Comparison of ENCODE assay signal across 8 cellular contexts in genomic region chr22:50326959-50327710, GRCh38. TPM values are rescaled to one million over a fixed set of nuclear protein-coding genes. Genes with fewer than 3 reads are reported as not detected.
DNase-seq lines count a peak whose midpoint lies in the region; ATAC-seq and TF ChIP-seq lines count a peak whose summit lies in the region.

DENND6B (minus strand) TSS chr22:50327012; CDS start chr22:50326988, 24 bp downstream.

- no peaks in the 10 kb centered on the region for H4K20me1 ChIP-seq in IMR-90 (ENCODE audit: insufficient read depth, low read length)

- H3K79me1 ChIP-seq in IMR-90 (ENCODE audit: low read depth in 1 of 2, low read length in 2 of 2): peaks cover 11 to 26% of the 10 kb centered on the region in 2 experiments

- peak within 1 kb of the TSS; percentile 92 for H4K91ac ChIP-seq in IMR-90 (ENCODE audit: insufficient read depth, low read depth, low read length)

- DNase-seq in Calu3 (peak; percentile 86), IMR-90 (peak; percentile 69), SHP77 treated with DMSO at 0.1 percent for 48 hours (lab: John Stamatoyannopoulos, UW) (peak; percentile 62), germinal center (ENCODE audit: low spot score) (peak; percentile 80), nucleus accumbens (lab: John Stamatoyannopoulos, UW) (peak in 47 of 56 donors; percentile 29 to 88 (median 68))
- peak; percentile 61 for DNase-seq in activated naive CD4-positive, alpha-beta T cell treated with anti-CD3 and anti-CD28 coated beads for 36 hours

- H3K27ac ChIP-seq in IMR-90 (ENCODE audit: insufficient read depth, low read length): peak within 1 kb of the TSS; percentile 85
- peak within 1 kb of the TSS; percentile 73 for H3K27ac ChIP-seq in thymus (ENCODE audit: low read depth)

- H2BK120ac ChIP-seq in IMR-90 (ENCODE audit: low read depth, low read length): peak within 1 kb of the TSS; percentile 30

- H3K4me1 Mint-ChIP-seq in Calu3 (ENCODE audit: low read depth, unreplicated experiment): peaks cover 31% of the 10 kb centered on the region
- peaks cover 12% of the 10 kb centered on the region for H3K4me1 Mint-ChIP-seq in activated naive CD4-positive, alpha-beta T cell treated with anti-CD3 and anti-CD28 coated beads for 36 hours (ENCODE audit: low read depth)

- in situ Hi-C loops in IMR-90 (cut with MboI; ENCODE audit: low sequenced_read_pairs): loop anchor here (5.0 to 10.0 kb wide), 2 partner anchors 52 to 75 kb away; partner anchors contain the start of genes HDAC10 and MAPK11

- peak within 1 kb of the TSS; percentile 93 for H4K5ac ChIP-seq in IMR-90 (ENCODE audit: low read depth, low read length)

- H3K27me3 ChIP-seq in IMR-90 (ENCODE audit: control insufficient read depth, insufficient read depth, low read length): no peaks in the 10 kb centered on the region
- H3K27me3 ChIP-seq in thymus (ENCODE audit: control insufficient read depth, insufficient read depth): peaks cover 15% of the 10 kb centered on the region

- BruUV-seq in Calu3 (replicated peaks; lab: Mats Ljungman, UMichigan): TSS peak; percentile 69
- BruUV-seq in IMR-90 (replicated peaks; lab: Mats Ljungman, UMichigan): no TSS peak

- CTCF ChIA-PET in Calu3 (lab: Charles Lee) (interaction anchor here (0.6 to 1.9 kb wide), 3 partner anchors 21 to 76 kb away, joined by 3 to 5 read pairs (median 3); no protein-coding TSS in a partner anchor), IMR-90 (lab: Yijun Ruan, JAX) (interaction anchor here (1.0 kb wide), 1 partner anchor 33 kb away, joined by 4 read pairs; no protein-coding TSS in a partner anchor)
- CTCF ChIA-PET in activated naive CD4-positive, alpha-beta T cell treated with anti-CD3 and anti-CD28 coated beads for 36 hours (lab: Charles Lee): interaction anchor here (0.6 to 5.3 kb wide), 10 partner anchors 13 to 157 kb away, joined by 3 to 31 read pairs (median 4); partner anchors contain the start of gene HDAC10

- H3K9me3 ChIP-seq in IMR-90 (ENCODE audit: control insufficient read depth, insufficient read depth, low read length) (no peaks in the 10 kb centered on the region), thymus (ENCODE audit: control insufficient read depth) (no peaks in the 10 kb centered on the region)

- peak; percentile 35 for TF ChIP-seq CTCF in Calu3 (IDR thresholded peaks at IDR 0.05; ENCODE audit: unreplicated experiment)
- TF ChIP-seq CTCF in IMR-90 (conservative IDR thresholded peaks at IDR 0.05; ENCODE audit: low read depth, low read length): peak; percentile 84

- H3K14ac ChIP-seq in IMR-90 (replicated peaks; ENCODE audit: low read depth, low read length): peak within 1 kb of the TSS; percentile 92

- no peak within 1 kb of the TSS for H2BK15ac ChIP-seq in IMR-90 (ENCODE audit: low read depth, low read length)

- H3K4me1 ChIP-seq in IMR-90 (ENCODE audit: control insufficient read depth, insufficient read depth, low read length) (peaks cover 8% of the 10 kb centered on the region), thymus (ENCODE audit: control insufficient read depth, insufficient read depth, low read length) (peaks cover 4% of the 10 kb centered on the region)

- WGBS in IMR-90 (ENCODE audit: extremely low coverage in 2 of 2, insufficient read length in 1 of 2), 2 experiments: 5% methylated on average over 54 of the region's 104 CpGs; no CpG with 5 or more reads in 1 of the 2 experiments
- WGBS in thymus: 2% methylated on average over 104 of the region's 104 CpGs

- H2BK20ac ChIP-seq in IMR-90 (ENCODE audit: low read depth, low read length): no peak within 1 kb of the TSS

- peak within 1 kb of the TSS; percentile 93 for H3K4ac ChIP-seq in IMR-90 (ENCODE audit: low read depth, low read length)

- H3K9me3 Mint-ChIP-seq in Calu3 (ENCODE audit: low read depth, unreplicated experiment): no peaks in the 10 kb centered on the region
- no peaks in the 10 kb centered on the region for H3K9me3 Mint-ChIP-seq in activated naive CD4-positive, alpha-beta T cell treated with anti-CD3 and anti-CD28 coated beads for 36 hours

- peak within 1 kb of the TSS; percentile 0; the same call in 1 of the 2 replicates for H3K18ac ChIP-seq in IMR-90 (ENCODE audit: low read depth, low read length)

- peak within 1 kb of the TSS; percentile 99 for H2AFZ ChIP-seq in IMR-90 (replicated peaks; ENCODE audit: low read length, poor library complexity)

- peak within 1 kb of the TSS; percentile 100 for H2AK9ac ChIP-seq in IMR-90 (replicated peaks; ENCODE audit: low read depth, low read length, poor library complexity)

- H3K36me3 Mint-ChIP-seq in Calu3 (ENCODE audit: insufficient read depth, unreplicated experiment): peaks cover 27% of the 10 kb centered on the region
- no peaks in the 10 kb centered on the region for H3K36me3 Mint-ChIP-seq in activated naive CD4-positive, alpha-beta T cell treated with anti-CD3 and anti-CD28 coated beads for 36 hours (ENCODE audit: low read depth)

- POLR2A ChIA-PET in IMR-90 (lab: Charles Lee; ENCODE audit: unreplicated experiment): no interaction called here

- H3K4me2 ChIP-seq in IMR-90 (ENCODE audit: low read depth, low read length): peak within 1 kb of the TSS; percentile 90

- H4K8ac ChIP-seq in IMR-90 (ENCODE audit: low read depth in 2 of 2, low read length in 2 of 2): peak within 1 kb of the TSS; percentile 99 to 100

- H3K23ac ChIP-seq in IMR-90 (ENCODE audit: low read depth, low read length): peak within 1 kb of the TSS; percentile 84

- H3K27me3 Mint-ChIP-seq in Calu3 (ENCODE audit: unreplicated experiment): no peaks in the 10 kb centered on the region
- no peaks in the 10 kb centered on the region for H3K27me3 Mint-ChIP-seq in activated naive CD4-positive, alpha-beta T cell treated with anti-CD3 and anti-CD28 coated beads for 36 hours (ENCODE audit: low read depth)

- H2AK5ac ChIP-seq in IMR-90 (ENCODE audit: low read depth, low read length): peak within 1 kb of the TSS; percentile 99

- H2BK5ac ChIP-seq in IMR-90 (ENCODE audit: low read depth, low read length, poor library complexity, severe bottlenecking): peak within 1 kb of the TSS; percentile 83

- peak within 1 kb of the TSS; percentile 86 for H3K4me3 ChIP-seq in IMR-90 (ENCODE audit: insufficient read depth, low read depth, low read length)
- peak within 1 kb of the TSS; percentile 77 for H3K4me3 ChIP-seq in thymus (ENCODE audit: low read length)

- dilution Hi-C loops in IMR-90 (cut with HindIII; ENCODE audit: low sequenced_read_pairs, unreplicated experiment): no loop called here

- TF ChIP-seq POLR2A in IMR-90 (IDR thresholded peaks at IDR 0.05; ENCODE audit: low read depth, low read length): peak; percentile 67

- H3K36me3 ChIP-seq in IMR-90 (ENCODE audit: control insufficient read depth, insufficient read depth, low read length): no peaks in the 10 kb centered on the region
- no peaks in the 10 kb centered on the region for H3K36me3 ChIP-seq in thymus (ENCODE audit: control insufficient read depth, insufficient read depth)

- H3K4me3 Mint-ChIP-seq in Calu3 (ENCODE audit: low read depth, unreplicated experiment): peak within 1 kb of the TSS; percentile 74
- H3K4me3 Mint-ChIP-seq in activated naive CD4-positive, alpha-beta T cell treated with anti-CD3 and anti-CD28 coated beads for 36 hours: peak within 1 kb of the TSS; percentile 72

- TF ChIP-seq RAD21 in IMR-90 (IDR thresholded peaks at IDR 0.05; ENCODE audit: low read length): peak; percentile 75

- H3K9me1 ChIP-seq in IMR-90 (ENCODE audit: insufficient read depth, low read length): peaks cover 14% of the 10 kb centered on the region

- peak within 1 kb of the TSS; percentile 72 for H3K56ac ChIP-seq in IMR-90 (ENCODE audit: extremely low read depth, insufficient read depth, low read length)

- H3K9ac ChIP-seq in IMR-90 (ENCODE audit: low read depth, low read length): peak within 1 kb of the TSS; percentile 85

- ATAC-seq in GM21381 (IDR thresholded peaks at IDR 0.05; ENCODE audit: unreplicated experiment) (peak; percentile 91), IMR-90 (ENCODE audit: low read depth) (peak; percentile 98)

- H3K27ac Mint-ChIP-seq in Calu3 (ENCODE audit: unreplicated experiment): peak within 1 kb of the TSS; percentile 67
- H3K27ac Mint-ChIP-seq in activated naive CD4-positive, alpha-beta T cell treated with anti-CD3 and anti-CD28 coated beads for 36 hours: no peak within 1 kb of the TSS

- intact Hi-C loops in Calu3 (cut with micrococcal nuclease; ENCODE audit: unreplicated experiment): loop anchor here (5.0 kb wide), 1 partner anchor 55 kb away; the partner anchor contains the start of gene MAPK11
- intact Hi-C loops in IMR-90 (cut with micrococcal nuclease): loop anchor here (2.0 to 5.0 kb wide), 4 partner anchors 20 to 74 kb away; partner anchors contain the start of genes MAPK11 and PLXNB2
- intact Hi-C loops in activated naive CD4-positive, alpha-beta T cell treated with anti-CD3 and anti-CD28 coated beads for 36 hours (cut with micrococcal nuclease): loop anchor here (1.0 to 2.0 kb wide), 3 partner anchors 15 to 74 kb away; no protein-coding TSS in a partner anchor

TF ChIP-seq in IMR-90, 13 proteins besides CTCF, POLR2A, EP300 and RAD21 (continues in another document):
- TF ChIP-seq MAFK (IDR thresholded peaks at IDR 0.05; ENCODE audit: low read depth, low read length) (no peak), MXI1 (IDR thresholded peaks at IDR 0.05; ENCODE audit: borderline replicate concordance, low read depth, low read length) (peak; percentile 93), SMC3 (IDR thresholded peaks at IDR 0.05; ENCODE audit: low read depth, low read length) (peak; percentile 70), MAZ (IDR thresholded peaks at IDR 0.05; ENCODE audit: borderline replicate concordance, low read depth, low read length) (peak; percentile 95; the same call in 1 of the 2 replicates), RCOR1 (IDR thresholded peaks at IDR 0.05; ENCODE audit: insufficient replicate concordance, low read length) (peak; percentile 28), USF2 (IDR thresholded peaks at IDR 0.05; ENCODE audit: low read depth, low read length) (no peak), BHLHE40 (IDR thresholded peaks at IDR 0.05; ENCODE audit: low read depth, low read length) (no peak), RFX5 (IDR thresholded peaks at IDR 0.05; ENCODE audit: low read depth, low read length) (no peak)

RNA-seq across cellular contexts. Expression of gene DENND6B, which starts in this region (rescaled TPM):
- total RNA-seq in Calu3 (2022) (13.2 and 19.0 TPM in 2 replicates), IMR-90 (2012; rRNA removed) (0.36 and 0.56 TPM in 2 replicates)
- polyA plus RNA-seq in IMR-90 (2012; rRNA removed) (4.9 and 5.3 TPM in 2 replicates), thymus (8.3 TPM)
- 3.0 and 4.6 TPM in 2 replicates for polyA plus RNA-seq in IMR-90 (2012; cell fraction: cytosol; rRNA removed)
- 15.5 and 36.4 TPM in 2 replicates for polyA plus RNA-seq in IMR-90 (2012; cell fraction: nucleus; rRNA removed; ENCODE audit: low replicate concordance)
- 1 to 10 TPM; 1.8 to 2.1 TPM for total RNA-seq in activated naive CD4-positive, alpha-beta T cell treated with anti-CD3 and anti-CD28 coated beads for 36 hours

Comparison
In these comparisons a context has a peak if more than half of its experiments do, and no peak if none do; other contexts are left out.
1. Peak in every context shown above with its lines: DNase-seq, ATAC-seq, H3K4me3 ChIP-seq and H3K27ac ChIP-seq.